ENCODE assay signal across 23 cellular contexts in the genomic region with DNA sequence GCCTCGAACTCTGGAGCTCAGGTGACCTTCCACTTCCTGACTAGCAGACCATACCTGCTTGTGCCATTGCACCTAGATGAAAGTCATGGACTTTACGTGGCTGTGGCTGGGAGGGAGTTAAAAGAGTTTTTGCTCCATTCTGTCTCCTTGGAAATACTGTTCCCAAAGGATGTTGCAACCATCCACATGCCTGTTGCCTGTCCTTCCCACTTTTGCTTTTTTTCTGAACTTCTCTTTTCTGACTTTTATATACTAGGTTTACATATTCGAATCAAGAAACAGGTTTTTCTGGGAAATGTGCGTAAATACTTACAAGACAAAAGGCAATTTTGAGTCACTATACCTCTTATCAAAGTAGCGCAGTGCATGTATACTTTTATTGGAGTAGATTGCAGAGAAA.
DNase-seq lines count a peak whose midpoint lies in the region; ATAC-seq, FAIRE-seq and TF ChIP-seq lines count a peak whose summit lies in the region.
"Had no signal": no experiment of that assay in that cellular context is flagged by ENCODE, and none has a peak within 500 bp of the region (broad histone marks: within the 10 kb centered on the region; RNA-seq: fewer than 3 reads in every experiment).

No MANE protein-coding gene starts in this region.

- H4K91ac ChIP-seq in mesenchymal stem cell (ENCODE audit: low read length): no peak overlapping the region

- H2BK120ac ChIP-seq in mesenchymal stem cell (ENCODE audit: low read depth, low read length): no peak overlapping the region

- H4K8ac ChIP-seq in mesenchymal stem cell (ENCODE audit: low read length): no peak overlapping the region

- no peak overlapping the region for H2AK5ac ChIP-seq in mesenchymal stem cell (ENCODE audit: low read length, severe bottlenecking)

- H3K27ac ChIP-seq in HepG2 (ENCODE audit: extremely low read length, insufficient read depth, low read length) (no peak overlapping the region), right lobe of liver (no peak overlapping the region), mesenchymal stem cell (ENCODE audit: low read length, poor library complexity, severe bottlenecking) (no peak overlapping the region), substantia nigra (ENCODE audit: low read depth, low read length, poor library complexity, severe bottlenecking) (no peak overlapping the region)
- H3K27ac ChIP-seq: HL-60, PC-9 had no signal

- intact Hi-C loops in HepG2 (cut with micrococcal nuclease; ENCODE audit: unreplicated experiment): no loop called here
- intact Hi-C loops in right lobe of liver (cut with DNase I): no loop called here

- H3K23ac ChIP-seq in mesenchymal stem cell (ENCODE audit: low read length in 2 of 2): no peak overlapping the region

- no peaks in the 10 kb centered on the region for H4K20me1 ChIP-seq in HepG2 (ENCODE audit: insufficient read depth, low read length)

- H2BK5ac ChIP-seq in mesenchymal stem cell (ENCODE audit: low read depth, low read length, poor library complexity, severe bottlenecking): no peak overlapping the region

- H3K9me3 ChIP-seq in HepG2 (ENCODE audit: low read length): no peaks in the 10 kb centered on the region
- H3K9me3 ChIP-seq in right lobe of liver: no peaks in the 10 kb centered on the region
- no peaks in the 10 kb centered on the region for H3K9me3 ChIP-seq in mesenchymal stem cell (ENCODE audit: control insufficient read depth, low read length)

- no peak for TF ChIP-seq POLR2A in HepG2 (IDR thresholded peaks at IDR 0.05; ENCODE audit: insufficient read depth in 1 of 2, low read depth in 2 of 2, low read length in 2 of 2)
- no peak for TF ChIP-seq POLR2A in right lobe of liver (IDR thresholded peaks at IDR 0.05)

- H3K79me2 ChIP-seq in HepG2 (ENCODE audit: insufficient read depth, low read length): no peaks in the 10 kb centered on the region

- H3K79me1 ChIP-seq in mesenchymal stem cell (replicated peaks; ENCODE audit: low read length, poor library complexity, severe bottlenecking): peaks cover 3% of the 10 kb centered on the region

- no peak overlapping the region for H3K4me3 Mint-ChIP-seq in chondrocyte (ENCODE audit: unreplicated experiment)
- H3K4me3 Mint-ChIP-seq: CD4-positive, CD25-positive, alpha-beta regulatory T cell had no signal

- no peak overlapping the region for H2BK15ac ChIP-seq in mesenchymal stem cell (ENCODE audit: low read depth, poor library complexity, severe bottlenecking)

- POLR2A ChIA-PET in HepG2 (lab: Yijun Ruan, JAX): no interaction called here

- no peaks in the 10 kb centered on the region for H3K27me3 Mint-ChIP-seq in chondrocyte (ENCODE audit: low read depth)

- H3K27me3 ChIP-seq in HepG2 (ENCODE audit: control insufficient read depth in 1 of 2, insufficient read depth in 2 of 2, low read length in 2 of 2): no peaks in the 10 kb centered on the region
- H3K27me3 ChIP-seq in right lobe of liver: no peaks in the 10 kb centered on the region
- no peaks in the 10 kb centered on the region for H3K27me3 ChIP-seq in mesenchymal stem cell (ENCODE audit: control insufficient read depth in 1 of 2, insufficient read depth in 1 of 2, low read length in 2 of 2)

- TF ChIP-seq EP300 in HepG2 (IDR thresholded peaks at IDR 0.05; ENCODE audit: low read depth in 2 of 2, low read length in 2 of 2): no peak
- TF ChIP-seq EP300 in HepG2 (CRISPR knock-in tag; IDR thresholded peaks at IDR 0.05; ENCODE audit: borderline replicate concordance): no peak

- no peaks in the 10 kb centered on the region for H3K36me3 Mint-ChIP-seq in chondrocyte (ENCODE audit: low read depth)

- H3K36me3 ChIP-seq in HepG2 (replicated peaks in 1 of 2; ENCODE audit: control insufficient read depth in 1 of 2, insufficient read depth in 2 of 2, low read length in 2 of 2) (no peaks in the 10 kb centered on the region), right lobe of liver (no peaks in the 10 kb centered on the region), mesenchymal stem cell (ENCODE audit: control insufficient read depth in 1 of 2, insufficient read depth in 2 of 2, low read depth in 1 of 2, low read length in 2 of 2) (no peaks in the 10 kb centered on the region)

- no peak overlapping the region for H3K9ac ChIP-seq in HepG2 (ENCODE audit: insufficient read depth, low read depth, low read length)
- H3K9ac ChIP-seq in mesenchymal stem cell (ENCODE audit: low read length): peak overlapping the region; percentile 57

- peak overlapping the region; percentile 27 for H3K27ac Mint-ChIP-seq in chondrocyte (ENCODE audit: unreplicated experiment)
- H3K27ac Mint-ChIP-seq: CD4-positive, CD25-positive, alpha-beta regulatory T cell had no signal

- FAIRE-seq in HepG2 (lab: Jason Lieb, UNC): no peak
- FAIRE-seq: H54 had no signal

- in situ Hi-C loops in HepG2 (cut with HindIII; ENCODE audit: extremely low pct_ligation_motif_present, low pct_unique_long_range_greater_than_20kb): no loop called here

- TF ChIP-seq CTCF in HepG2 (CRISPR knock-in tag; IDR thresholded peaks at IDR 0.05) (no peak), right lobe of liver (IDR thresholded peaks at IDR 0.05) (no peak), chondrocyte (IDR thresholded peaks at IDR 0.05) (no peak)

- TF ChIP-seq RAD21 in HepG2 (CRISPR knock-in tag; IDR thresholded peaks at IDR 0.05): no peak

- WGBS in HepG2 (ENCODE audit: low lambda C conversion rate): 49% methylated on average over 5 of the region's 5 CpGs
- 67% methylated on average over 5 of the region's 5 CpGs for WGBS in right lobe of liver (ENCODE audit: insufficient coverage, low coverage, low lambda C conversion rate, missing lambda C conversion rate)
- WGBS in mesenchymal stem cell: 93% methylated on average over 5 of the region's 5 CpGs

- DNase-seq in HepG2 (ENCODE audit: low spot score): no peak
- no peak for DNase-seq in right lobe of liver
- no peak for DNase-seq in chondrocyte (ENCODE audit: low spot score)
- DNase-seq in mesenchymal stem cell: no peak
- no peak for DNase-seq in substantia nigra (lab: John Stamatoyannopoulos, UW)
- no peak for DNase-seq in NCI-H2107 treated with DMSO at 0.1 percent for 48 hours (lab: John Stamatoyannopoulos, UW; ENCODE audit: unreplicated experiment)
- DNase-seq in NCI-H2081 (lab: John Stamatoyannopoulos, UW): no peak
- no peak for DNase-seq in activated CD4-positive, CD25-positive, alpha-beta regulatory T cell treated with anti-CD3 and anti-CD28 coated beads, Interleukin-2, amount 50 U/mL, for 72 hours
- DNase-seq: 8988T; CD4-positive, CD25-positive, alpha-beta regulatory T cell; DMS79; KG1; NCI-H1092; NCI-H1436 treated with DMSO at 0.1 percent for 48 hours; NCI-H1930; NCI-H226; NCI-H510A treated with DMSO at 0.1 percent for 48 hours; NCI-H748 treated with DMSO at 0.1 percent for 48 hours; PC-9; RPMI8226; SHP77 had no signal

- no TSS peak for BruUV-seq in HepG2 (replicated peaks; lab: Mats Ljungman, UMichigan)

- H3K9me3 Mint-ChIP-seq in chondrocyte (ENCODE audit: low read depth): no peaks in the 10 kb centered on the region

- H2BK12ac ChIP-seq in mesenchymal stem cell (ENCODE audit: low read length in 2 of 2): no peak overlapping the region

- no peak overlapping the region for H3K18ac ChIP-seq in mesenchymal stem cell (ENCODE audit: low read depth in 1 of 2, low read length in 2 of 2)

- CTCF ChIA-PET in HepG2 (lab: Yijun Ruan, JAX; ENCODE audit: low intra/inter-chr PET ratio, low total read pairs): no interaction called here

- no peak overlapping the region for H3K14ac ChIP-seq in mesenchymal stem cell (ENCODE audit: low read length in 2 of 2)

- no peak overlapping the region for H3K4ac ChIP-seq in mesenchymal stem cell (ENCODE audit: low read depth in 1 of 2, low read length in 2 of 2)

- no peak for ATAC-seq in HepG2
- ATAC-seq in right lobe of liver: no peak

- no peak overlapping the region for H2AFZ ChIP-seq in HepG2 (ENCODE audit: low read length)
- no peak overlapping the region for H2AFZ ChIP-seq in mesenchymal stem cell (ENCODE audit: low read depth, low read length)
- H2AFZ ChIP-seq: PC-9 had no signal

- no peak overlapping the region for H3K4me3 ChIP-seq in HepG2 (replicated peaks in 1 of 3; ENCODE audit: insufficient read depth in 1 of 3, low read depth in 2 of 3, low read length in 3 of 3)
- H3K4me3 ChIP-seq in right lobe of liver: no peak overlapping the region
- peak overlapping the region in 1 of 2 experiments; percentile 42 for H3K4me3 ChIP-seq in mesenchymal stem cell (ENCODE audit: insufficient read depth in 1 of 2, low read depth in 1 of 2, low read length in 2 of 2)
- H3K4me3 ChIP-seq: PC-9 had no signal

- H3K4me1 ChIP-seq in HepG2 (ENCODE audit: insufficient read depth, low read length): no peaks in the 10 kb centered on the region
- no peaks in the 10 kb centered on the region for H3K4me1 ChIP-seq in right lobe of liver
- H3K4me1 ChIP-seq in mesenchymal stem cell (ENCODE audit: control insufficient read depth, insufficient read depth, low read depth, low read length): peaks cover 11% of the 10 kb centered on the region

- H3K4me2 ChIP-seq in HepG2 (ENCODE audit: low read depth, low read length) (no peak overlapping the region), mesenchymal stem cell (ENCODE audit: low read length, poor library complexity, severe bottlenecking) (no peak overlapping the region)
- H3K4me2 ChIP-seq: PC-9 had no signal

- peaks cover 19% of the 10 kb centered on the region for H3K4me1 Mint-ChIP-seq in chondrocyte (ENCODE audit: low read depth)

TF ChIP-seq in HepG2, 621 proteins besides CTCF, POLR2A, EP300 and RAD21:
- TF ChIP-seq CEBPB (IDR thresholded peaks at IDR 0.05; ENCODE audit: borderline replicate concordance, low read depth, low read length): 0 out of 2 replicates have a peak, but pooled peaks have one; percentile 29
- TF ChIP-seq HOXA9 (CRISPR knock-in tag; IDR thresholded peaks at IDR 0.05; ENCODE audit: borderline replicate concordance): no peak
